Comparison of ENCODE assay signal across 12 cellular contexts in genomic region chr3:140093742-140094141, GRCh38.
DNase-seq lines count a peak whose midpoint lies in the region; ATAC-seq, FAIRE-seq and TF ChIP-seq lines count a peak whose summit lies in the region.
"Had no signal": no experiment of that assay in that cellular context is flagged by ENCODE, and none has a peak within 500 bp of the region (broad histone marks: within the 10 kb centered on the region; RNA-seq: fewer than 3 reads in every experiment).

No MANE protein-coding gene starts in this region.

- no peaks in the 10 kb centered on the region for H3K9me3 ChIP-seq in adrenal gland (replicated peaks in 1 of 3)
- H3K9me3 ChIP-seq in kidney (ENCODE audit: control insufficient read depth in 1 of 2, low read length in 2 of 2), result no peaks in the 10 kb centered on the region
- H3K9me3 ChIP-seq: A549 had no signal

- H3K4me3 ChIP-seq in adrenal gland (no peak overlapping the region), kidney (ENCODE audit: low read length in 2 of 2) (no peak overlapping the region), coronary artery (no peak overlapping the region)
- H3K4me3 ChIP-seq: A549 had no signal

- 24 to 28% (median 26%) methylated on average over 5 of the region's 5 CpGs for WGBS in adrenal gland, 4 donors

- H3K4me3 Mint-ChIP-seq in activated naive CD8-positive, alpha-beta T cell treated with anti-CD3 and anti-CD28 coated beads, Interleukin-2, amount 50 U/mL, for 24 hours, result no peak overlapping the region
- H3K4me3 Mint-ChIP-seq: naive B cell had no signal

- intact Hi-C loops in Right ventricle myocardium inferior (cut with DNase I) (no loop called here), cardiac septum (cut with DNase I) (no loop called here), adrenal gland (cut with DNase I) (no loop called here), kidney (cut with DNase I) (no loop called here)

- H3K4me1 ChIP-seq in adrenal gland (replicated peaks in 1 of 2), result no peaks in the 10 kb centered on the region
- peaks cover 2 to 5% of the 10 kb centered on the region in 2 donors for H3K4me1 ChIP-seq in kidney (ENCODE audit: control insufficient read depth in 1 of 2, insufficient read depth in 1 of 2, low read depth in 1 of 2, low read length in 2 of 2)
- H3K4me1 ChIP-seq: A549 had no signal

- H3K27ac Mint-ChIP-seq in activated naive CD8-positive, alpha-beta T cell treated with anti-CD3 and anti-CD28 coated beads, Interleukin-2, amount 50 U/mL, for 24 hours, result no peak overlapping the region
- H3K27ac Mint-ChIP-seq: naive B cell had no signal

- H3K9me3 Mint-ChIP-seq in activated naive CD8-positive, alpha-beta T cell treated with anti-CD3 and anti-CD28 coated beads, Interleukin-2, amount 50 U/mL, for 24 hours, result no peaks in the 10 kb centered on the region

- no peak for TF ChIP-seq POLR2A in adrenal gland (IDR thresholded peaks at IDR 0.05)

- no peaks in the 10 kb centered on the region for H3K4me1 Mint-ChIP-seq in activated naive CD8-positive, alpha-beta T cell treated with anti-CD3 and anti-CD28 coated beads, Interleukin-2, amount 50 U/mL, for 24 hours
- H3K4me1 Mint-ChIP-seq: naive B cell had no signal

- DNase-seq in Right ventricle myocardium inferior (ENCODE audit: missing footprints) (no peak), cardiac septum (ENCODE audit: low spot score) (no peak), adrenal gland (peak; percentile 68 to 86 (median 82)), kidney (no peak), coronary artery (ENCODE audit: low spot score) (no peak)
- DNase-seq in activated T-cell treated with anti-CD3 and anti-CD28 coated beads, Interleukin-2, amount 50 U/mL, for 1 hour, result no peak
- DNase-seq in activated naive CD8-positive, alpha-beta T cell treated with anti-CD3 and anti-CD28 coated beads, Interleukin-2, amount 50 U/mL, for 24 hours, result no peak
- DNase-seq: cerebellar nuclear complex, naive B cell had no signal

- H3K27ac ChIP-seq in adrenal gland (no peak overlapping the region), kidney (ENCODE audit: low read depth in 2 of 2, low read length in 2 of 2) (no peak overlapping the region), coronary artery (no peak overlapping the region)
- H3K27ac ChIP-seq: A549 had no signal

- H3K9ac ChIP-seq in kidney (ENCODE audit: low read length in 2 of 2), result no peak overlapping the region

- H3K27me3 Mint-ChIP-seq in activated naive CD8-positive, alpha-beta T cell treated with anti-CD3 and anti-CD28 coated beads, Interleukin-2, amount 50 U/mL, for 24 hours, result no peaks in the 10 kb centered on the region

- peak; percentile 77 for FAIRE-seq in kidney (lab: Jason Lieb, UNC)
- FAIRE-seq: A549, TTC549 had no signal

- ATAC-seq in Right ventricle myocardium inferior, result peak; percentile 79
- ATAC-seq in HG02678 (IDR thresholded peaks at IDR 0.05; ENCODE audit: unreplicated experiment), result no peak
- ATAC-seq in activated naive CD8-positive, alpha-beta T cell treated with anti-CD3 and anti-CD28 coated beads, Interleukin-2, amount 50 U/mL, for 24 hours, result no peak
- ATAC-seq: A549 had no signal

- no peak for TF ChIP-seq CTCF in adrenal gland (IDR thresholded peaks at IDR 0.05)
- no peak for TF ChIP-seq CTCF in kidney (IDR thresholded peaks at IDR 0.05; ENCODE audit: borderline replicate concordance, extremely low read depth, insufficient read depth)
- TF ChIP-seq CTCF in coronary artery (IDR thresholded peaks at IDR 0.05), result no peak

- H3K27me3 ChIP-seq in adrenal gland, result no peaks in the 10 kb centered on the region

- H3K36me3 ChIP-seq in adrenal gland (replicated peaks in 1 of 2), result no peaks in the 10 kb centered on the region
- no peaks in the 10 kb centered on the region for H3K36me3 ChIP-seq in kidney (ENCODE audit: control insufficient read depth in 1 of 2, insufficient read depth in 2 of 2, low read length in 2 of 2)

- no peaks in the 10 kb centered on the region for H3K36me3 Mint-ChIP-seq in activated naive CD8-positive, alpha-beta T cell treated with anti-CD3 and anti-CD28 coated beads, Interleukin-2, amount 50 U/mL, for 24 hours (ENCODE audit: low read depth)
- H3K36me3 Mint-ChIP-seq: naive B cell had no signal

Comparison
In these comparisons a context has a peak if more than half of its experiments do, and no peak if none do; other contexts are left out.
1. DNase-seq: peak in adrenal gland (7 of 7); none in Right ventricle myocardium inferior (single experiment), cardiac septum (single experiment), kidney (single experiment), activated T-cell treated with anti-CD3 and anti-CD28 coated beads, Interleukin-2, amount 50 U/mL, for 1 hour (single experiment), coronary artery (single experiment) and activated naive CD8-positive, alpha-beta T cell treated with anti-CD3 and anti-CD28 coated beads, Interleukin-2, amount 50 U/mL, for 24 hours (single experiment).